Comparison of ENCODE assay signal across 8 cellular contexts in genomic region chr11:64877390-64878222, GRCh38. TPM values are rescaled to one million over a fixed set of nuclear protein-coding genes. Genes with fewer than 3 reads are reported as not detected.
DNase-seq lines count a peak whose midpoint lies in the region; ATAC-seq and TF ChIP-seq lines count a peak whose summit lies in the region.

No MANE protein-coding gene starts in this region.

- POLR2A ChIA-PET in CD8-positive, alpha-beta memory T cell (lab: Charles Lee) = interaction anchor here (0.6 to 14.7 kb wide), 12 partner anchors 9 to 785 kb away, joined by 3 to 569 read pairs (median 4); partner anchors contain the start of genes ARL2, CDC42BPG, RELA and SF1

- H3K9me3 ChIP-seq in CD8-positive, alpha-beta memory T cell (ENCODE audit: low read length) = no peaks in the 10 kb centered on the region

- H3K27me3 Mint-ChIP-seq in CD8-positive, alpha-beta memory T cell = peaks cover 0 to 10% of the 10 kb centered on the region in 2 donors

- H3K4me1 ChIP-seq in CD8-positive, alpha-beta memory T cell (ENCODE audit: insufficient read depth, low read length) = peaks cover 69% of the 10 kb centered on the region
- H3K4me1 ChIP-seq in foreskin keratinocyte (peaks cover 10% of the 10 kb centered on the region), rectal smooth muscle tissue (ENCODE audit: control insufficient read depth, insufficient read depth, low read length) (peaks cover 19% of the 10 kb centered on the region)

- H3K27ac ChIP-seq in CD8-positive, alpha-beta memory T cell (ENCODE audit: low read depth, low read length) = peak overlapping the region; percentile 76
- H3K27ac ChIP-seq in VCaP = peak overlapping the region; percentile 94
- peak overlapping the region; percentile 11 for H3K27ac ChIP-seq in foreskin keratinocyte
- H3K27ac ChIP-seq in rectal smooth muscle tissue (ENCODE audit: low read depth, low read length) = peak overlapping the region; percentile 87

- H3K9me3 Mint-ChIP-seq in CD8-positive, alpha-beta memory T cell = no peaks in the 10 kb centered on the region

- CTCF ChIA-PET in CD8-positive, alpha-beta memory T cell (lab: Charles Lee) = interaction anchor here (0.7 to 29.6 kb wide), 4 partner anchors 10 to 240 kb away, joined by 3 to 1256 read pairs (median 34); partner anchors contain the start of genes CDC42BPG and ZNHIT2

- H3K4me3 Mint-ChIP-seq in CD8-positive, alpha-beta memory T cell = peak overlapping the region; percentile 98 to 100 (median 99)

- ATAC-seq in foreskin keratinocyte = no peak

- H3K4me3 ChIP-seq in CD8-positive, alpha-beta memory T cell (ENCODE audit: low read length) = peak overlapping the region; percentile 99
- H3K4me3 ChIP-seq in H7 (ENCODE audit: insufficient read depth, low read depth, low read length) = peak overlapping the region; percentile 98
- peak overlapping the region; percentile 99 for H3K4me3 ChIP-seq in rectal smooth muscle tissue (ENCODE audit: low read length)

- no peaks in the 10 kb centered on the region for H3K27me3 ChIP-seq in CD8-positive, alpha-beta memory T cell (ENCODE audit: insufficient read depth, low read length, poor library complexity, severe bottlenecking)
- peaks cover 2% of the 10 kb centered on the region for H3K27me3 ChIP-seq in H7 (ENCODE audit: control insufficient read depth, insufficient read depth, low read length)
- no peaks in the 10 kb centered on the region for H3K27me3 ChIP-seq in foreskin keratinocyte
- H3K27me3 ChIP-seq in rectal smooth muscle tissue (ENCODE audit: control insufficient read depth, insufficient read depth, low read length) = no peaks in the 10 kb centered on the region

- H3K36me3 ChIP-seq in CD8-positive, alpha-beta memory T cell (ENCODE audit: insufficient read depth, low read length) = peaks cover 27% of the 10 kb centered on the region
- H3K36me3 ChIP-seq in H7 (replicated peaks; ENCODE audit: control insufficient read depth, insufficient read depth, low read length) = no peaks in the 10 kb centered on the region; the same call in 1 of the 2 replicates
- H3K36me3 ChIP-seq in rectal smooth muscle tissue (ENCODE audit: control insufficient read depth, insufficient read depth, low read length) = peaks cover 10% of the 10 kb centered on the region

- peak in 1 of 5 donors; percentile 29 for DNase-seq in CD8-positive, alpha-beta memory T cell
- no peak for DNase-seq in H7
- no peak for DNase-seq in foreskin keratinocyte
- DNase-seq in SHP77 (lab: John Stamatoyannopoulos, UW) = no peak
- DNase-seq in NCI-H510A (lab: John Stamatoyannopoulos, UW) = no peak
- DNase-seq in GOT3 (lab: John Stamatoyannopoulos, UW) = no peak

- peaks cover 10 to 55% (median 13%) of the 10 kb centered on the region in 3 donors for H3K36me3 Mint-ChIP-seq in CD8-positive, alpha-beta memory T cell

- H3K4me1 Mint-ChIP-seq in CD8-positive, alpha-beta memory T cell = peaks cover 67 to 70% (median 68%) of the 10 kb centered on the region in 3 donors

- peak overlapping the region; percentile 91 to 99 (median 96) for H3K27ac Mint-ChIP-seq in CD8-positive, alpha-beta memory T cell

- TF ChIP-seq CTCF in VCaP (conservative IDR thresholded peaks at IDR 0.05) (no peak), foreskin keratinocyte (conservative IDR thresholded peaks at IDR 0.05) (no peak)

- H3K9ac ChIP-seq in rectal smooth muscle tissue (ENCODE audit: low read length) = peak overlapping the region; percentile 94

RNA-seq across cellular contexts. Expression of gene EHD1, which starts 0.8 kb away (rescaled TPM):
- total RNA-seq in CD8-positive, alpha-beta memory T cell = 100 to 1,000 TPM; 102 to 110 TPM
- 258 TPM for polyA plus RNA-seq in CD8-positive, alpha-beta memory T cell
- 23.7 and 30.2 TPM in 2 replicates for total RNA-seq in H7 (2014; rRNA removed; shearing (Covaris generic))
- total RNA-seq in foreskin keratinocyte = 94.9 and 114 TPM in 2 replicates
- polyA plus RNA-seq in foreskin keratinocyte = 90.4 and 115 TPM in 2 replicates

RNA-seq across cellular contexts. Expression of gene CDC42BPG, which starts 33.2 kb away (rescaled TPM):
- 1 to 10 TPM in 1 of 2 experiments, under 1 TPM in 1; 0.66 to 2.3 TPM for total RNA-seq in CD8-positive, alpha-beta memory T cell
- polyA plus RNA-seq in CD8-positive, alpha-beta memory T cell = 0.52 TPM
- 2.3 and 2.6 TPM in 2 replicates for total RNA-seq in H7 (2014; rRNA removed; shearing (Covaris generic))
- total RNA-seq in foreskin keratinocyte = 10.3 and 11.1 TPM in 2 replicates
- polyA plus RNA-seq in foreskin keratinocyte = 4.7 and 5.3 TPM in 2 replicates

RNA-seq across cellular contexts. Expression of gene ATG2A, which starts 39.4 kb away (rescaled TPM):
- total RNA-seq in CD8-positive, alpha-beta memory T cell = 10 to 100 TPM; 25.7 to 27.0 TPM
- 7.6 TPM for polyA plus RNA-seq in CD8-positive, alpha-beta memory T cell
- total RNA-seq in H7 (2014; rRNA removed; shearing (Covaris generic)) = 19.3 and 22.5 TPM in 2 replicates
- 13.6 and 14.0 TPM in 2 replicates for total RNA-seq in foreskin keratinocyte
- polyA plus RNA-seq in foreskin keratinocyte = 11.4 and 12.5 TPM in 2 replicates

RNA-seq across cellular contexts. Expression of gene PPP2R5B, which starts 46.9 kb away (rescaled TPM):
- total RNA-seq in CD8-positive, alpha-beta memory T cell = 10 to 100 TPM; 11.2 to 11.7 TPM
- polyA plus RNA-seq in CD8-positive, alpha-beta memory T cell = 7.8 TPM
- total RNA-seq in H7 (2014; rRNA removed; shearing (Covaris generic)) = 5.0 and 6.0 TPM in 2 replicates
- 13.4 and 15.0 TPM in 2 replicates for total RNA-seq in foreskin keratinocyte
- polyA plus RNA-seq in foreskin keratinocyte = 12.5 and 13.5 TPM in 2 replicates

RNA-seq across cellular contexts. Expression of gene GPHA2, which starts 58.1 kb away (rescaled TPM):
- not detected for total RNA-seq in CD8-positive, alpha-beta memory T cell
- polyA plus RNA-seq in CD8-positive, alpha-beta memory T cell = not detected
- total RNA-seq in H7 (2014; rRNA removed; shearing (Covaris generic)) = 2.4 TPM in 1 of 2 replicates, not detected in the other
- not detected in 2 replicates for total RNA-seq in foreskin keratinocyte
- 0.27 TPM in 1 of 2 replicates, not detected in the other for polyA plus RNA-seq in foreskin keratinocyte

Comparison
In these comparisons a context has a peak if more than half of its experiments do, and no peak if none do; other contexts are left out.
1. H3K27ac ChIP-seq: peak in every context shown above with its lines; median percentile 94 in VCaP; 87 in rectal smooth muscle tissue; 76 in CD8-positive, alpha-beta memory T cell; 11 in foreskin keratinocyte.